ENCODE assay signal across 6 cellular contexts in genomic region chr17:16822133-16822532, GRCh38.
DNase-seq lines count a peak whose midpoint lies in the region; TF ChIP-seq lines count a peak whose summit lies in the region.
"Not testable (repeated sequence)": the region's sequence is repeated elsewhere in the genome, so short reads cannot be mapped to it uniquely, and the experiment has no call there.

No MANE protein-coding gene starts in this region.

- DNase-seq in WERI-Rb-1 (peak; percentile 1), endodermal cell (peak; percentile 11), islet precursor cell (peak; percentile 29), osteocyte (ENCODE audit: extremely low spot score, unreplicated experiment) (peak; percentile 83), posterior vena cava (ENCODE audit: low spot score) (peak; percentile 63), type B pancreatic cell (ENCODE audit: extremely low spot score, unreplicated experiment) (peak; percentile 51)

- not testable (repeated sequence) for H3K27me3 ChIP-seq in WERI-Rb-1 (ENCODE audit: insufficient read depth, low read depth, severe bottlenecking); endodermal cell (ENCODE audit: control insufficient read depth, insufficient read depth, low read length, poor library complexity, severe bottlenecking)

- WGBS in endodermal cell (ENCODE audit: insufficient coverage in 1 of 2, insufficient read length in 1 of 2), 2 experiments = 64% methylated on average over 4 of the region's 17 CpGs; no CpG with 5 or more reads in 1 of the 2 experiments

- H3K9me3 ChIP-seq in WERI-Rb-1 (ENCODE audit: severe bottlenecking); endodermal cell (ENCODE audit: control insufficient read depth, low read length): not testable (repeated sequence)

- not testable (repeated sequence) for H3K4me3 ChIP-seq in WERI-Rb-1 (ENCODE audit: low read depth, low read length); endodermal cell (ENCODE audit: low read length)

- not testable (repeated sequence) for H3K4me3 Mint-ChIP-seq in endodermal cell; osteocyte (ENCODE audit: unreplicated experiment); type B pancreatic cell

- H3K27ac ChIP-seq in WERI-Rb-1; endodermal cell (ENCODE audit: low read depth, low read length): not testable (repeated sequence)

- H3K36me3 ChIP-seq in WERI-Rb-1; endodermal cell (ENCODE audit: control insufficient read depth, insufficient read depth, low read length): not testable (repeated sequence)

- not testable (repeated sequence) for H3K4me1 ChIP-seq in endodermal cell (ENCODE audit: control insufficient read depth, insufficient read depth, low read length)

- not testable (repeated sequence) for TF ChIP-seq CTCF in WERI-Rb-1 (IDR thresholded peaks at IDR 0.05; ENCODE audit: low read depth, low read length); endodermal cell (conservative IDR thresholded peaks at IDR 0.05); osteocyte (IDR thresholded peaks at IDR 0.05); type B pancreatic cell (conservative IDR thresholded peaks at IDR 0.05)

- peaks cover 21% of the 10 kb centered on the region for H3K27me3 Mint-ChIP-seq in endodermal cell (ENCODE audit: insufficient read depth)
- H3K27me3 Mint-ChIP-seq in osteocyte (ENCODE audit: unreplicated experiment) = not testable (repeated sequence)
- H3K27me3 Mint-ChIP-seq in type B pancreatic cell = peaks cover 25% of the 10 kb centered on the region

- intact Hi-C loops in posterior vena cava (cut with DNase I) = not testable (repeated sequence)

- not testable (repeated sequence) for H3K9me3 Mint-ChIP-seq in endodermal cell; osteocyte (ENCODE audit: unreplicated experiment); type B pancreatic cell

- H3K36me3 Mint-ChIP-seq in endodermal cell (ENCODE audit: low read depth); osteocyte (ENCODE audit: unreplicated experiment); type B pancreatic cell: not testable (repeated sequence)

- H3K27ac Mint-ChIP-seq in endodermal cell; osteocyte (ENCODE audit: unreplicated experiment); type B pancreatic cell: not testable (repeated sequence)

- peaks cover 24% of the 10 kb centered on the region for H3K4me1 Mint-ChIP-seq in endodermal cell
- H3K4me1 Mint-ChIP-seq in osteocyte (ENCODE audit: unreplicated experiment); type B pancreatic cell (ENCODE audit: unreplicated experiment): not testable (repeated sequence)

- not testable (repeated sequence) for H3K9ac ChIP-seq in endodermal cell (ENCODE audit: extremely low read depth, low read length, poor library complexity, severe bottlenecking)

Comparison
In these comparisons a context has a peak if more than half of its experiments do, and no peak if none do; other contexts are left out.
1. DNase-seq: peak in every context shown above with its lines; median percentile 83 in osteocyte; 63 in posterior vena cava; 51 in type B pancreatic cell; 29 in islet precursor cell; 11 in endodermal cell; 1 in WERI-Rb-1.